14 cellular contexts compared by ENCODE assay signal in genomic region chr5:145925353-145925752, GRCh38. TPM values are rescaled to one million over a fixed set of nuclear protein-coding genes. Genes with fewer than 3 reads are reported as not detected.
DNase-seq lines count a peak whose midpoint lies in the region; ATAC-seq and TF ChIP-seq lines count a peak whose summit lies in the region.
"Had no signal": no experiment of that assay in that cellular context is flagged by ENCODE, and none has a peak within 500 bp of the region (broad histone marks: within the 10 kb centered on the region; RNA-seq: fewer than 3 reads in every experiment).

No MANE protein-coding gene starts in this region.

- WGBS in endodermal cell (ENCODE audit: insufficient coverage in 1 of 2, insufficient read length in 1 of 2), 2 experiments: 64% methylated on average over 1 of the region's 1 CpG; no CpG with 5 or more reads in 1 of the 2 experiments

- peaks cover 13% of the 10 kb centered on the region for H3K4me1 Mint-ChIP-seq in endodermal cell
- H3K4me1 Mint-ChIP-seq in neural progenitor cell: peaks cover 9% of the 10 kb centered on the region

- H3K4me3 Mint-ChIP-seq in endodermal cell: no peak overlapping the region
- no peak overlapping the region for H3K4me3 Mint-ChIP-seq in neural progenitor cell
- H3K4me3 Mint-ChIP-seq: activated CD8-positive, alpha-beta T cell treated with anti-CD3 and anti-CD28 coated beads for 36 hours had no signal

- H3K4me2 ChIP-seq in neural progenitor cell: peak overlapping the region; percentile 14

- H4K20me1 ChIP-seq in neural progenitor cell (ENCODE audit: low read depth): no peaks in the 10 kb centered on the region

- H3K27ac ChIP-seq in endodermal cell (ENCODE audit: low read depth, low read length) (peak overlapping the region; percentile 28), neural progenitor cell (no peak overlapping the region)

- peak overlapping the region; percentile 44 for H3K27ac Mint-ChIP-seq in endodermal cell
- H3K27ac Mint-ChIP-seq in neural progenitor cell: no peak overlapping the region
- H3K27ac Mint-ChIP-seq: activated CD8-positive, alpha-beta T cell treated with anti-CD3 and anti-CD28 coated beads for 36 hours had no signal

- H3K9me3 Mint-ChIP-seq in endodermal cell (peaks cover 8% of the 10 kb centered on the region), neural progenitor cell (peaks cover 2% of the 10 kb centered on the region)
- H3K9me3 Mint-ChIP-seq: activated CD8-positive, alpha-beta T cell treated with anti-CD3 and anti-CD28 coated beads for 36 hours had no signal

- H3K9me3 ChIP-seq in endodermal cell (ENCODE audit: control insufficient read depth, low read length) (no peaks in the 10 kb centered on the region), neural progenitor cell (ENCODE audit: low read depth) (no peaks in the 10 kb centered on the region)

- no peak for ATAC-seq in GM19395 (IDR thresholded peaks at IDR 0.05; ENCODE audit: unreplicated experiment)
- ATAC-seq: activated CD8-positive, alpha-beta T cell treated with anti-CD3 and anti-CD28 coated beads for 36 hours; left lobe of liver had no signal

- H3K27me3 ChIP-seq in endodermal cell (ENCODE audit: control insufficient read depth, insufficient read depth, low read length, poor library complexity, severe bottlenecking): no peaks in the 10 kb centered on the region
- H3K27me3 ChIP-seq in neural progenitor cell: no peaks in the 10 kb centered on the region

- H3K27me3 Mint-ChIP-seq in endodermal cell (ENCODE audit: insufficient read depth): no peaks in the 10 kb centered on the region
- no peaks in the 10 kb centered on the region for H3K27me3 Mint-ChIP-seq in neural progenitor cell (ENCODE audit: insufficient read depth, low read depth)
- H3K27me3 Mint-ChIP-seq: activated CD8-positive, alpha-beta T cell treated with anti-CD3 and anti-CD28 coated beads for 36 hours had no signal

- H2AFZ ChIP-seq in neural progenitor cell (replicated peaks): peak overlapping the region; percentile 7

- DNase-seq in COLO829 (ENCODE audit: low spot score) (peak; percentile 27), NCI-H226 (peak; percentile 92), endodermal cell (no peak), neural progenitor cell (ENCODE audit: low spot score) (peak; percentile 32), COLO668 (lab: John Stamatoyannopoulos, UW; ENCODE audit: unreplicated experiment) (no peak), mucosa of gallbladder (ENCODE audit: low spot score) (no peak), GM19240 (ENCODE audit: insufficient read length, low spot score) (no peak)
- DNase-seq: activated CD8-positive, alpha-beta T cell treated with anti-CD3 and anti-CD28 coated beads for 36 hours; cerebellar nuclear complex; DND-41; NCI-H1092; SHP77 treated with DMSO at 0.1 percent for 48 hours had no signal

- TF ChIP-seq CTCF in endodermal cell (conservative IDR thresholded peaks at IDR 0.05) (no peak), neural progenitor cell (IDR thresholded peaks at IDR 0.05) (no peak)

- H3K4me1 ChIP-seq in endodermal cell (ENCODE audit: control insufficient read depth, insufficient read depth, low read length) (peaks cover 6% of the 10 kb centered on the region), neural progenitor cell (peaks cover 9% of the 10 kb centered on the region)

- no peaks in the 10 kb centered on the region for H3K79me2 ChIP-seq in neural progenitor cell (ENCODE audit: low read depth)

- H3K36me3 Mint-ChIP-seq in endodermal cell (ENCODE audit: low read depth) (no peaks in the 10 kb centered on the region), neural progenitor cell (no peaks in the 10 kb centered on the region)

- no peaks in the 10 kb centered on the region for H3F3A ChIP-seq in neural progenitor cell (ENCODE audit: low read depth)

- H3K4me3 ChIP-seq in endodermal cell (ENCODE audit: low read length): no peak overlapping the region
- H3K4me3 ChIP-seq in neural progenitor cell: no peak overlapping the region

- H3K36me3 ChIP-seq in endodermal cell (ENCODE audit: control insufficient read depth, insufficient read depth, low read length): no peaks in the 10 kb centered on the region
- no peaks in the 10 kb centered on the region for H3K36me3 ChIP-seq in neural progenitor cell

- H3K9ac ChIP-seq in endodermal cell (ENCODE audit: extremely low read depth, low read length, poor library complexity, severe bottlenecking): no peak overlapping the region
- no peak overlapping the region for H3K9ac ChIP-seq in neural progenitor cell

RNA-seq across cellular contexts. Expression of gene SH3RF2, which starts 11.0 kb away (rescaled TPM):
- total RNA-seq in endodermal cell (1 to 10 TPM; 2.6 to 3.2 TPM), neural progenitor cell (ENCODE audit: low replicate concordance) (0.36 and 2.4 TPM in 2 replicates), mucosa of gallbladder (106 TPM)
- polyA plus RNA-seq in endodermal cell (2013, experiment 1 of 2): 1.4 TPM
- 1.9 TPM for polyA plus RNA-seq in endodermal cell (2013, experiment 2 of 2)
- total RNA-seq: activated CD8-positive, alpha-beta T cell treated with anti-CD3 and anti-CD28 coated beads for 36 hours had no signal

RNA-seq across cellular contexts. Expression of gene GRXCR2, which starts 52.5 kb away (rescaled TPM):
- not detected for total RNA-seq in endodermal cell
- polyA plus RNA-seq in endodermal cell (2013, experiment 1 of 2): not detected
- not detected for polyA plus RNA-seq in endodermal cell (2013, experiment 2 of 2)
- not detected in 2 replicates for total RNA-seq in neural progenitor cell (ENCODE audit: low replicate concordance)
- total RNA-seq in mucosa of gallbladder: not detected
- total RNA-seq: activated CD8-positive, alpha-beta T cell treated with anti-CD3 and anti-CD28 coated beads for 36 hours; left lobe of liver had no signal

Comparison
In these comparisons a context has a peak if more than half of its experiments do, and no peak if none do; other contexts are left out.
1. DNase-seq: peak in COLO829 (single experiment), NCI-H226 (single experiment) and neural progenitor cell (single experiment); none in endodermal cell (single experiment), COLO668 (single experiment), mucosa of gallbladder (single experiment) and GM19240 (single experiment).
2. RNA of gene SH3RF2, which starts 11.0 kb away (total RNA-seq): 106 TPM in mucosa of gallbladder (single experiment); 2.6 to 3.2 TPM in endodermal cell and 0.36 to 2.4 TPM in neural progenitor cell; every median in the first group is over 10 times any median in the second.